8 cellular contexts compared by ENCODE assay signal in genomic region chr20:17849901-17850673, GRCh38.
A peak's percentile ranks its signal among the peaks of the same experiment; 100 is the strongest.
DNase-seq lines count a peak whose midpoint lies in the region; ATAC-seq and TF ChIP-seq lines count a peak whose summit lies in the region.
"Had no signal": no experiment of that assay in that cellular context is flagged by ENCODE, and none has a peak within 500 bp of the region (broad histone marks: within the 10 kb centered on the region; RNA-seq: fewer than 3 reads in every experiment).

No MANE protein-coding gene starts in this region.

- peak; percentile 29 for TF ChIP-seq RAD21 in IMR-90 (IDR thresholded peaks at IDR 0.05; ENCODE audit: low read length)

- peak overlapping the region; percentile 70 for H3K56ac ChIP-seq in IMR-90 (ENCODE audit: extremely low read depth, insufficient read depth, low read length)

- peak overlapping the region; percentile 81 to 91 for H4K8ac ChIP-seq in IMR-90 (ENCODE audit: low read depth in 2 of 2, low read length in 2 of 2)

- H3K4me3 ChIP-seq in IMR-90 (ENCODE audit: insufficient read depth, low read depth, low read length) (no peak overlapping the region), colonic mucosa (no peak overlapping the region), right lobe of liver (no peak overlapping the region), vagina (no peak overlapping the region), A673 (ENCODE audit: low read depth, low read length, poor library complexity, severe bottlenecking) (no peak overlapping the region)

- H4K91ac ChIP-seq in IMR-90 (ENCODE audit: insufficient read depth, low read depth, low read length), result peak overlapping the region; percentile 98

- peak overlapping the region; percentile 88 for H3K14ac ChIP-seq in IMR-90 (replicated peaks; ENCODE audit: low read depth, low read length)

- peak; percentile 99 for DNase-seq in IMR-90
- no peak for DNase-seq in colonic mucosa
- DNase-seq in right lobe of liver, result no peak
- DNase-seq in vagina (ENCODE audit: extremely low spot score in 2 of 2), result peak in 1 of 2 donors; percentile 96
- no peak for DNase-seq in A673 (ENCODE audit: low spot score)
- DNase-seq in stimulated activated CD4-positive, alpha-beta T cell treated with anti-CD3 and anti-CD28 coated beads, Interleukin-12 subunit alpha, Interleukin-12 subunit beta, amount 100 ng/mL, for 4 hours, result no peak
- DNase-seq: natural killer cell had no signal

- dilution Hi-C loops in IMR-90 (cut with HindIII; ENCODE audit: low sequenced_read_pairs, unreplicated experiment), result no loop called here

- peak overlapping the region; percentile 96 for H2BK5ac ChIP-seq in IMR-90 (ENCODE audit: low read depth, low read length, poor library complexity, severe bottlenecking)

- POLR2A ChIA-PET in IMR-90 (lab: Charles Lee; ENCODE audit: unreplicated experiment) (interaction anchor here (1.6 kb wide), 1 partner anchor 24 kb away, joined by 5 read pairs; no protein-coding TSS in a partner anchor), A673 (lab: Charles Lee; ENCODE audit: low non-redundant PET) (no interaction called here)

- H3K9me3 ChIP-seq in IMR-90 (ENCODE audit: control insufficient read depth, insufficient read depth, low read length) (peaks cover 6% of the 10 kb centered on the region), colonic mucosa (no peaks in the 10 kb centered on the region), right lobe of liver (no peaks in the 10 kb centered on the region), vagina (no peaks in the 10 kb centered on the region), A673 (ENCODE audit: low read depth, low read length, poor library complexity, severe bottlenecking) (no peaks in the 10 kb centered on the region)

- H3K79me1 ChIP-seq in IMR-90 (ENCODE audit: low read depth in 1 of 2, low read length in 2 of 2), result peaks cover 0 to 17% of the 10 kb centered on the region in 2 experiments; a peak in 2 of 4 replicates

- in situ Hi-C loops in IMR-90 (cut with MboI; ENCODE audit: low sequenced_read_pairs), result no loop called here

- H3K4me2 ChIP-seq in IMR-90 (ENCODE audit: low read depth, low read length), result no peak overlapping the region

- peak overlapping the region; percentile 69 for H3K18ac ChIP-seq in IMR-90 (ENCODE audit: low read depth, low read length)

- peak overlapping the region; percentile 98 for H3K4ac ChIP-seq in IMR-90 (ENCODE audit: low read depth, low read length)

- H3K23ac ChIP-seq in IMR-90 (ENCODE audit: low read depth, low read length), result peak overlapping the region; percentile 93

- no peaks in the 10 kb centered on the region for H4K20me1 ChIP-seq in IMR-90 (ENCODE audit: insufficient read depth, low read length)

- H3K9me1 ChIP-seq in IMR-90 (ENCODE audit: insufficient read depth, low read length), result peaks cover 30% of the 10 kb centered on the region

- H2AK5ac ChIP-seq in IMR-90 (ENCODE audit: low read depth, low read length), result peak overlapping the region; percentile 100

- peak overlapping the region; percentile 94; the same call in 2 of the 3 replicates for H2BK15ac ChIP-seq in IMR-90 (ENCODE audit: low read depth, low read length)

- H4K5ac ChIP-seq in IMR-90 (ENCODE audit: low read depth, low read length), result peak overlapping the region; percentile 53

- peak overlapping the region; percentile 81 for H2AFZ ChIP-seq in IMR-90 (replicated peaks; ENCODE audit: low read length, poor library complexity)

- 80% methylated on average over 7 of the region's 15 CpGs; no CpG with 5 or more reads in 1 of the 2 experiments for WGBS in IMR-90 (ENCODE audit: extremely low coverage in 2 of 2, insufficient read length in 1 of 2), 2 experiments
- WGBS in right lobe of liver (ENCODE audit: insufficient coverage, low coverage, low lambda C conversion rate, missing lambda C conversion rate), result 57% methylated on average over 9 of the region's 15 CpGs

- ATAC-seq in IMR-90 (ENCODE audit: low read depth) (peak; percentile 89), right lobe of liver (peak; percentile 29 to 56 (median 37)), GM21515 (IDR thresholded peaks at IDR 0.05; ENCODE audit: unreplicated experiment) (no peak)
- ATAC-seq: natural killer cell had no signal

- H3K27ac ChIP-seq in IMR-90 (ENCODE audit: insufficient read depth, low read length) (peak overlapping the region; percentile 90), colonic mucosa (peak overlapping the region; percentile 67), right lobe of liver (peak overlapping the region in 2 of 3 donors; percentile 11), vagina (peak overlapping the region; percentile 53), A673 (ENCODE audit: low read depth, low read length, poor library complexity, severe bottlenecking) (no peak overlapping the region)

- H3K4me1 ChIP-seq in IMR-90 (ENCODE audit: control insufficient read depth, insufficient read depth, low read length), result peaks cover 6% of the 10 kb centered on the region
- peaks cover 3% of the 10 kb centered on the region for H3K4me1 ChIP-seq in colonic mucosa
- no peaks in the 10 kb centered on the region for H3K4me1 ChIP-seq in right lobe of liver
- H3K4me1 ChIP-seq in vagina, result peaks cover 14% of the 10 kb centered on the region
- H3K4me1 ChIP-seq in A673 (ENCODE audit: insufficient read depth, low read length, poor library complexity, severe bottlenecking), result no peaks in the 10 kb centered on the region

- H3K9ac ChIP-seq in IMR-90 (ENCODE audit: low read depth, low read length) (no peak overlapping the region), colonic mucosa (ENCODE audit: low read depth in 2 of 2, low read length in 2 of 2) (no peak overlapping the region)

- H3K36me3 ChIP-seq in IMR-90 (ENCODE audit: control insufficient read depth, insufficient read depth, low read length), result no peaks in the 10 kb centered on the region
- H3K36me3 ChIP-seq in colonic mucosa, result no peaks in the 10 kb centered on the region
- no peaks in the 10 kb centered on the region for H3K36me3 ChIP-seq in right lobe of liver
- H3K36me3 ChIP-seq in vagina, result no peaks in the 10 kb centered on the region
- H3K36me3 ChIP-seq in A673 (ENCODE audit: insufficient read depth, low read length, poor library complexity, severe bottlenecking), result no peaks in the 10 kb centered on the region

- no peak for TF ChIP-seq CTCF in IMR-90 (conservative IDR thresholded peaks at IDR 0.05; ENCODE audit: low read depth, low read length)
- TF ChIP-seq CTCF in colonic mucosa (IDR thresholded peaks at IDR 0.05), result no peak
- TF ChIP-seq CTCF in right lobe of liver (IDR thresholded peaks at IDR 0.05), result no peak
- no peak for TF ChIP-seq CTCF in vagina (IDR thresholded peaks at IDR 0.05)
- TF ChIP-seq CTCF in A673 (conservative IDR thresholded peaks at IDR 0.05; ENCODE audit: low read depth, low read length), result no peak

- BruUV-seq in IMR-90 (replicated peaks; lab: Mats Ljungman, UMichigan) (no TSS peak), A673 (replicated peaks; lab: Mats Ljungman, UMichigan) (no TSS peak)

- no peaks in the 10 kb centered on the region for H3K27me3 ChIP-seq in IMR-90 (ENCODE audit: control insufficient read depth, insufficient read depth, low read length)
- H3K27me3 ChIP-seq in colonic mucosa, result no peaks in the 10 kb centered on the region
- H3K27me3 ChIP-seq in right lobe of liver, result no peaks in the 10 kb centered on the region
- H3K27me3 ChIP-seq in vagina, result no peaks in the 10 kb centered on the region
- no peaks in the 10 kb centered on the region for H3K27me3 ChIP-seq in A673 (replicated peaks; ENCODE audit: insufficient read depth, low read depth, low read length, poor library complexity)

- H2BK120ac ChIP-seq in IMR-90 (ENCODE audit: low read depth, low read length), result peak overlapping the region; percentile 100

- H2BK20ac ChIP-seq in IMR-90 (ENCODE audit: low read depth, low read length), result peak overlapping the region; percentile 99

- peak overlapping the region; percentile 95 for H2AK9ac ChIP-seq in IMR-90 (replicated peaks; ENCODE audit: low read depth, low read length, poor library complexity)

- CTCF ChIA-PET in IMR-90 (lab: Yijun Ruan, JAX), result interaction anchor here (0.6 kb wide), 1 partner anchor 45 kb away, joined by 3 read pairs; no protein-coding TSS in a partner anchor
- CTCF ChIA-PET in A673 (lab: Charles Lee), result interaction anchor here (0.5 kb wide), 1 partner anchor 310 kb away, joined by 3 read pairs; no protein-coding TSS in a partner anchor

- intact Hi-C loops in IMR-90 (cut with micrococcal nuclease), result no loop called here
- intact Hi-C loops in colonic mucosa (cut with DNase I), result no loop called here
- intact Hi-C loops in right lobe of liver (cut with DNase I), result no loop called here
- intact Hi-C loops in vagina (cut with DNase I), result no loop called here
- intact Hi-C loops in A673 (cut with micrococcal nuclease; ENCODE audit: unreplicated experiment), result no loop called here

- TF ChIP-seq POLR2A in IMR-90 (IDR thresholded peaks at IDR 0.05; ENCODE audit: low read depth, low read length), result no peak
- no peak for TF ChIP-seq POLR2A in right lobe of liver (IDR thresholded peaks at IDR 0.05)
- TF ChIP-seq POLR2A in vagina (IDR thresholded peaks at IDR 0.05), result no peak

TF ChIP-seq in IMR-90, 13 proteins besides CTCF, POLR2A, EP300 and RAD21 (continues in another document):
- TF ChIP-seq BHLHE40 (IDR thresholded peaks at IDR 0.05; ENCODE audit: low read depth, low read length) (peak; percentile 93), CEBPB (IDR thresholded peaks at IDR 0.05; ENCODE audit: low read depth, low read length) (peak; percentile 79), RCOR1 (IDR thresholded peaks at IDR 0.05; ENCODE audit: insufficient replicate concordance, low read length) (peak; percentile 76), NFE2L2 (IDR thresholded peaks at IDR 0.05; ENCODE audit: low read depth, low read length) (0 out of 2 replicates have a peak, but pooled peaks have one; percentile 2), RFX5 (IDR thresholded peaks at IDR 0.05; ENCODE audit: low read depth, low read length) (no peak), SMC3 (IDR thresholded peaks at IDR 0.05; ENCODE audit: low read depth, low read length) (peak; percentile 28; the same call in 1 of the 2 replicates), FOS (IDR thresholded peaks at IDR 0.05; ENCODE audit: low read depth, low read length) (peak; percentile 93), ELK1 (IDR thresholded peaks at IDR 0.05; ENCODE audit: borderline replicate concordance, low read depth, low read length) (no peak)
